In genomic region chr12:126998747-126999285, GRCh38 we compare ENCODE assay signal across 1 cellular context.
TF ChIP-seq lines count a peak whose summit lies in the region.

No MANE protein-coding gene starts in this region.

TF ChIP-seq in K562, 482 proteins besides CTCF, POLR2A, EP300 and RAD21 (continued from another document and continues in another):
- TF ChIP-seq CUX1 (CRISPR knock-in tag; IDR thresholded peaks at IDR 0.05) = peak; percentile 93
- TF ChIP-seq TCF3 (CRISPR knock-in tag; IDR thresholded peaks at IDR 0.05) = peak; percentile 91
- TF ChIP-seq THAP12 (CRISPR knock-in tag; IDR thresholded peaks at IDR 0.05) = no peak
- no peak for TF ChIP-seq FOXP1 (CRISPR knock-in tag; IDR thresholded peaks at IDR 0.05)
- peak; percentile 47 for TF ChIP-seq ETV1 (tag; conservative IDR thresholded peaks at IDR 0.05; ENCODE audit: low read depth)
- TF ChIP-seq, protein P1, sequence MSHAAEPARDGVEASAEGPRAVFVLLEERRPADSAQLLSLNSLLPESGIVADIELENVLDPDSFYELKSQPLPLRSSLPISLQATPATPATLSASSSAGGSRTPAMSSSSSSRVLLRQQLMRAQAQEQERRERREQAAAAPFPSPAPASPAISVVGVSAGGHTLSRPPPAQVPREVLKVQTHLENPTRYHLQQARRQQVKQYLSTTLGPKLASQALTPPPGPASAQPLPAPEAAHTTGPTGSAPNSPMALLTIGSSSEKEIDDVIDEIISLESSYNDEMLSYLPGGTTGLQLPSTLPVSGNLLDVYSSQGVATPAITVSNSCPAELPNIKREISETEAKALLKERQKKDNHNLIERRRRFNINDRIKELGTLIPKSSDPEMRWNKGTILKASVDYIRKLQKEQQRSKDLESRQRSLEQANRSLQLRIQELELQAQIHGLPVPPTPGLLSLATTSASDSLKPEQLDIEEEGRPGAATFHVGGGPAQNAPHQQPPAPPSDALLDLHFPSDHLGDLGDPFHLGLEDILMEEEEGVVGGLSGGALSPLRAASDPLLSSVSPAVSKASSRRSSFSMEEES (CRISPR knock-in tag; IDR thresholded peaks at IDR 0.05) = no peak
- TF ChIP-seq POLR3G (IDR thresholded peaks at IDR 0.05; ENCODE audit: extremely low read depth, insufficient read length, insufficient replicate concordance) = no peak
- TF ChIP-seq ZKSCAN8 (CRISPR knock-in tag; IDR thresholded peaks at IDR 0.05) = peak; percentile 84
- peak; percentile 86 for TF ChIP-seq MTA2 (IDR thresholded peaks at IDR 0.05; ENCODE audit: low read depth)
- TF ChIP-seq HOXB6 (CRISPR knock-in tag; IDR thresholded peaks at IDR 0.05; ENCODE audit: borderline replicate concordance) = 0 out of 2 replicates have a peak, but pooled peaks have one; percentile 6
- TF ChIP-seq EGR1 (conservative IDR thresholded peaks at IDR 0.05) = 0 out of 2 replicates have a peak, but pooled peaks have one; percentile 59
- TF ChIP-seq ZNF324 (CRISPR knock-in tag; IDR thresholded peaks at IDR 0.05) = no peak
- peak; percentile 49; the same call in 1 of the 2 replicates for TF ChIP-seq MAX (CRISPR knock-in tag; IDR thresholded peaks at IDR 0.05)
- TF ChIP-seq ZNF707 (CRISPR knock-in tag; conservative IDR thresholded peaks at IDR 0.05) = 0 out of 2 replicates have a peak, but pooled peaks have one; percentile 14
- TF ChIP-seq CREB1 (IDR thresholded peaks at IDR 0.05) = peak; percentile 58; the same call in 1 of the 2 replicates
- no peak; the same call in 1 of the 2 replicates for TF ChIP-seq CREB1 (CRISPR knock-in tag; IDR thresholded peaks at IDR 0.05)
- TF ChIP-seq ZNF197 (CRISPR knock-in tag; IDR thresholded peaks at IDR 0.05; ENCODE audit: low read depth) = peak; percentile 83; the same call in 1 of the 2 replicates
- peak; percentile 73; the same call in 1 of the 2 replicates for TF ChIP-seq MYNN (IDR thresholded peaks at IDR 0.05)
- no peak for TF ChIP-seq MYNN (CRISPR knock-in tag; IDR thresholded peaks at IDR 0.05)
- peak; percentile 97 for TF ChIP-seq LEF1 (IDR thresholded peaks at IDR 0.05)
- TF ChIP-seq PKNOX1 (IDR thresholded peaks at IDR 0.05) = peak; percentile 59
- no peak for TF ChIP-seq ELF2 (CRISPR knock-in tag; IDR thresholded peaks at IDR 0.05)
- peak; percentile 85 for TF ChIP-seq MTA1 (IDR thresholded peaks at IDR 0.05; ENCODE audit: borderline replicate concordance)
- TF ChIP-seq ESRRA (IDR thresholded peaks at IDR 0.05; ENCODE audit: borderline replicate concordance, low read depth) = peak; percentile 84; the same call in 1 of the 2 replicates
- TF ChIP-seq, protein P2, sequence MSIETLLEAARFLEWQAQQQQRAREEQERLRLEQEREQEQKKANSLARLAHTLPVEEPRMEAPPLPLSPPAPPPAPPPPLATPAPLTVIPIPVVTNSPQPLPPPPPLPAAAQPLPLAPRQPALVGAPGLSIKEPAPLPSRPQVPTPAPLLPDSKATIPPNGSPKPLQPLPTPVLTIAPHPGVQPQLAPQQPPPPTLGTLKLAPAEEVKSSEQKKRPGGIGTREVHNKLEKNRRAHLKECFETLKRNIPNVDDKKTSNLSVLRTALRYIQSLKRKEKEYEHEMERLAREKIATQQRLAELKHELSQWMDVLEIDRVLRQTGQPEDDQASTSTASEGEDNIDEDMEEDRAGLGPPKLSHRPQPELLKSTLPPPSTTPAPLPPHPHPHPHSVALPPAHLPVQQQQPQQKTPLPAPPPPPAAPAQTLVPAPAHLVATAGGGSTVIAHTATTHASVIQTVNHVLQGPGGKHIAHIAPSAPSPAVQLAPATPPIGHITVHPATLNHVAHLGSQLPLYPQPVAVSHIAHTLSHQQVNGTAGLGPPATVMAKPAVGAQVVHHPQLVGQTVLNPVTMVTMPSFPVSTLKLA (conservative IDR thresholded peaks at IDR 0.05) = peak; percentile 56 to 83; a peak in 3 of 4 replicates
- peak in 1 of 2 experiments; percentile 89; a peak in 2 of 4 replicates for TF ChIP-seq MLLT1 (IDR thresholded peaks at IDR 0.05)
- TF ChIP-seq SNIP1 (IDR thresholded peaks at IDR 0.05; ENCODE audit: low read depth) = peak; percentile 85
- TF ChIP-seq SAFB (IDR thresholded peaks at IDR 0.05; ENCODE audit: borderline replicate concordance, low read depth, low read length) = no peak
- peak; percentile 94 for TF ChIP-seq ZEB2 (IDR thresholded peaks at IDR 0.05)
- TF ChIP-seq GATAD2A (IDR thresholded peaks at IDR 0.05) = 0 out of 2 replicates have a peak, but pooled peaks have one; percentile 11
- TF ChIP-seq OTX1 (CRISPR knock-in tag; IDR thresholded peaks at IDR 0.05) = no peak
- TF ChIP-seq EZH2 (IDR thresholded peaks at IDR 0.05; ENCODE audit: borderline replicate concordance, low read depth, low read length) = no peak
- TF ChIP-seq IRF1 (CRISPR knock-in tag; IDR thresholded peaks at IDR 0.05; ENCODE audit: borderline replicate concordance) = no peak
- TF ChIP-seq CBFB (CRISPR knock-in tag; IDR thresholded peaks at IDR 0.05) = peak; percentile 80
- TF ChIP-seq NR2C2 (CRISPR knock-in tag; IDR thresholded peaks at IDR 0.05) = no peak
- no peak for TF ChIP-seq NR2C2 (tag; IDR thresholded peaks at IDR 0.05)
- TF ChIP-seq TEAD4 (IDR thresholded peaks at IDR 0.05; ENCODE audit: low read length) = peak; percentile 95
- no peak for TF ChIP-seq TEAD4 (CRISPR knock-in tag; IDR thresholded peaks at IDR 0.05; ENCODE audit: borderline replicate concordance)
- TF ChIP-seq SOX6 (IDR thresholded peaks at IDR 0.05) = peak; percentile 98
- peak; percentile 99 for TF ChIP-seq JUND (IDR thresholded peaks at IDR 0.05; ENCODE audit: borderline replicate concordance, low read depth, low read length)
- peak; percentile 99 for TF ChIP-seq JUND (tag; IDR thresholded peaks at IDR 0.05; ENCODE audit: borderline replicate concordance, low read depth, low read length)
- TF ChIP-seq GTF2E2 (tag; IDR thresholded peaks at IDR 0.05) = no peak
- TF ChIP-seq MAFK (IDR thresholded peaks at IDR 0.05; ENCODE audit: low read length) = peak; percentile 78
- TF ChIP-seq CHAMP1 (IDR thresholded peaks at IDR 0.05) = peak; percentile 95
- TF ChIP-seq PHF21A (IDR thresholded peaks at IDR 0.05; ENCODE audit: borderline replicate concordance, low read depth) = no peak; the same call in 1 of the 2 replicates
- TF ChIP-seq SAFB2 (IDR thresholded peaks at IDR 0.05; ENCODE audit: borderline replicate concordance, low read depth, low read length, severe bottlenecking) = no peak
- peak; percentile 6 to 94; a peak in 2 of 4 replicates for TF ChIP-seq HDAC1 (IDR thresholded peaks at IDR 0.05)
- TF ChIP-seq SMAD2 (IDR thresholded peaks at IDR 0.05; ENCODE audit: low read depth, low read length) = no peak
- TF ChIP-seq PML (IDR thresholded peaks at IDR 0.05; ENCODE audit: low read length) = peak; percentile 80; the same call in 1 of the 2 replicates
- TF ChIP-seq GATA2 (CRISPR knock-in tag; IDR thresholded peaks at IDR 0.05) = peak; percentile 83
- TF ChIP-seq FOXJ3 (CRISPR knock-in tag; IDR thresholded peaks at IDR 0.05) = no peak
- TF ChIP-seq ATF7 (IDR thresholded peaks at IDR 0.05) = peak; percentile 94
- peak; percentile 83 for TF ChIP-seq TARDBP (IDR thresholded peaks at IDR 0.05)
- TF ChIP-seq ELF1 (tag; IDR thresholded peaks at IDR 0.05) = peak; percentile 43; the same call in 1 of the 2 replicates
- TF ChIP-seq FUS (optimal IDR thresholded peaks at IDR 0.05; ENCODE audit: low read depth, low read length) = no peak
- peak; percentile 100 for TF ChIP-seq FOSL1 (tag; conservative IDR thresholded peaks at IDR 0.05)
- no peak for TF ChIP-seq KDM4B (IDR thresholded peaks at IDR 0.05; ENCODE audit: borderline replicate concordance in 2 of 2, low read depth in 1 of 2)
